Comparison of ENCODE assay signal across 22 cellular contexts in the genomic region with DNA sequence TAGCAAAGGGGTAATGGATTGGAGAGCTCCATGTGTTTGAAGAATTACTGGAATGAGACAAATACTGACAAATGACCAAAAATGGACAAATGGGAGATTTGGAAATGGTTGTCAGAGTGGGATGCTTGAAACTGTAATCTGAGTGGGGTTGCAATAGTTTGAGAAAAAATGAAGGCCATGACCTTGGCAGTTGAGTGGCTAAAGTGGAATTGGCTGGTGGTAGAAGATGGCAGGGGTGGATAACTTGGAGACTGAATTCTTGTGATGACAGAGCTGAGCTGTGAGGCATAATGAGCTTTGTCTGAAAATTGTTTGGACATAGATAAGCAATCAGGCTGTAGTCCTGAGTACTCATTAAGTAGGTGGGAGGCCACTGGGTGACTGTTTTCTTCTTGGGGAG.
"Had no signal": no experiment of that assay in that cellular context is flagged by ENCODE, and none has a peak within 500 bp of the region (broad histone marks: within the 10 kb centered on the region; RNA-seq: fewer than 3 reads in every experiment).

No MANE protein-coding gene starts in this region.

- H3K27me3 ChIP-seq: cardiac muscle cell, left lung, right atrium auricular region, spleen, testis, transverse colon had no signal

- H3K4me3 ChIP-seq: cardiac muscle cell, left lung, lung, right atrium auricular region, spleen, testis, transverse colon had no signal

- H3K79me2 ChIP-seq: parathyroid adenoma had no signal

- H2AFZ ChIP-seq: parathyroid adenoma had no signal

- DNase-seq: activated CD4-positive, alpha-beta T cell treated with anti-CD3 and anti-CD28 coated beads for 4 hours; activated CD4-positive, alpha-beta T cell treated with anti-CD3 and anti-CD28 coated beads, Interleukin-2, amount 50 U/mL, for 4 hours; activated naive CD4-positive, alpha-beta T cell; activated T-cell treated with anti-CD3 and anti-CD28 coated beads for 4 hours; activated T-cell treated with anti-CD3 and anti-CD28 coated beads, Interleukin-2, amount 50 U/mL, for 72 hours; anterior cingulate cortex; cortex of kidney; left lung; naive B cell; nephron progenitor cell; nucleus accumbens; spleen; stimulated activated CD4-positive, alpha-beta T cell treated with anti-CD3 and anti-CD28 coated beads, Interleukin-4, amount 100 ng/mL, for 1 hour; stimulated activated naive CD8-positive, alpha-beta T cell treated with anti-CD3 and anti-CD28 coated beads, Interleukin-15, Interleukin-2, amounts not matched to agents 100 U/mL and 50 U/mL, for 24 hours; testis; transverse colon had no signal

- H3K9ac ChIP-seq: parathyroid adenoma had no signal

- H3K27ac ChIP-seq: cardiac muscle cell, left lung, parathyroid adenoma, right atrium auricular region, testis, transverse colon, VCaP had no signal

- H3K4me1 ChIP-seq: left lung, parathyroid adenoma, right atrium auricular region, spleen, transverse colon had no signal

- H3K9me3 ChIP-seq: left lung, right atrium auricular region, spleen, testis, transverse colon had no signal

- ATAC-seq: activated naive CD4-positive, alpha-beta T cell treated with anti-CD3 and anti-CD28 coated beads, Interleukin-2, amount 50 U/mL, for 72 hours; activated T-cell treated with anti-CD3 and anti-CD28 coated beads, Interleukin-2, amount 50 U/mL, for 72 hours; left lung; stimulated activated naive CD8-positive, alpha-beta T cell treated with anti-CD3 and anti-CD28 coated beads, Interleukin-15, Interleukin-2, amounts not matched to agents 100 U/mL and 50 U/mL, for 24 hours had no signal

- H3K36me3 ChIP-seq: cardiac muscle cell, left lung, right atrium auricular region, spleen, transverse colon had no signal
